8 cellular contexts compared by ENCODE assay signal in the genomic region with DNA sequence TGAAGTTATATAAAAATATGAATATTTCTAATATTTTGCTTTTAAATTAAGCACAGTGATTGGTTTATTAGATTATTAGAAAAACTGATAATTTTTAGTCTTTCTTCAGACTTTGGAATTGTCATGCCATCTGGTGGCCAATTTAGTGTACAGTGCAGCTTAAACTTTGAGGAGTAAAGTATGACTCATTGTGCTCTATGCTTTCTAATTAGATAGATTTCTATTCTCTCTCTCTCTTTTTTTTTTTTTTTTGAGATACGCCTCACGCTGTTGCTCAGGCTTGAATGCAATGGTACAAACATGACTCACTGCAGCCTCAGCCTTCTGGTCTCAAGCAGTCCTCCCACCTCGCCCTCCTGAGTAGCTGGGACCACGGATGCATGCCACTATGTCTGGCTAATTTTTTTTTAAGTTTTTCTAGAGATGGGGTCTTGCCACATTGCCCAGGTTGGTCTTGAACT. TPM values are rescaled to one million over a fixed set of nuclear protein-coding genes. Genes with fewer than 3 reads are reported as not detected.
DNase-seq lines count a peak whose midpoint lies in the region; ATAC-seq and TF ChIP-seq lines count a peak whose summit lies in the region.

No MANE protein-coding gene starts in this region.

- no peak overlapping the region for H3K27ac Mint-ChIP-seq in CD8-positive, alpha-beta T cell

- peaks cover 38% of the 10 kb centered on the region for H3K36me3 Mint-ChIP-seq in CD8-positive, alpha-beta T cell

- peaks cover 11% of the 10 kb centered on the region for H3K36me3 ChIP-seq in CD8-positive, alpha-beta T cell (ENCODE audit: insufficient read depth, low read length)
- peaks cover 14% of the 10 kb centered on the region; the same call in 1 of the 2 replicates for H3K36me3 ChIP-seq in Panc1 (ENCODE audit: control insufficient read depth, insufficient read depth, low read length)
- peaks cover 28% of the 10 kb centered on the region for H3K36me3 ChIP-seq in right atrium auricular region
- H3K36me3 ChIP-seq in spleen, result peaks cover 0 to 73% (median 22%) of the 10 kb centered on the region in 6 donors

- TF ChIP-seq CTCF in CD8-positive, alpha-beta T cell (IDR thresholded peaks at IDR 0.05), result peak; percentile 71
- TF ChIP-seq CTCF in Panc1 (IDR thresholded peaks at IDR 0.05) (peak; percentile 64), right atrium auricular region (IDR thresholded peaks at IDR 0.05) (peak; percentile 52 to 79), spleen (IDR thresholded peaks at IDR 0.05 in 8 of 11, conservative IDR thresholded peaks at IDR 0.05 in 3 of 11) (peak; percentile 39 to 76 (median 67))

- BruUV-seq in Panc1 (replicated peaks; lab: Mats Ljungman, UMichigan), result no TSS peak

- no peaks in the 10 kb centered on the region for H3K27me3 ChIP-seq in CD8-positive, alpha-beta T cell (ENCODE audit: insufficient read depth, low read length)
- H3K27me3 ChIP-seq in Panc1 (ENCODE audit: control insufficient read depth, insufficient read depth, low read length), result no peaks in the 10 kb centered on the region
- H3K27me3 ChIP-seq in right atrium auricular region, result no peaks in the 10 kb centered on the region
- no peaks in the 10 kb centered on the region for H3K27me3 ChIP-seq in spleen (replicated peaks in 1 of 7)

- POLR2A ChIA-PET in CD8-positive, alpha-beta T cell (lab: Charles Lee), result interaction anchor here (0.6 to 1.2 kb wide), 3 partner anchors 10 to 888 kb away, joined by 3 read pairs; no protein-coding TSS in a partner anchor
- POLR2A ChIA-PET in Panc1 (lab: Charles Lee), result interaction anchor here (0.7 kb wide), 1 partner anchor 693 kb away, joined by 10 read pairs; no protein-coding TSS in a partner anchor

- no peaks in the 10 kb centered on the region for H3K4me1 ChIP-seq in CD8-positive, alpha-beta T cell (ENCODE audit: insufficient read depth, low read length)
- H3K4me1 ChIP-seq in Panc1 (ENCODE audit: control insufficient read depth, insufficient read depth, low read length) (no peaks in the 10 kb centered on the region), right atrium auricular region (no peaks in the 10 kb centered on the region), spleen (peaks cover 0 to 14% (median 0%) of the 10 kb centered on the region in 6 donors)

- H3K4me3 ChIP-seq in CD8-positive, alpha-beta T cell (ENCODE audit: low read depth, low read length), result no peak overlapping the region
- H3K4me3 ChIP-seq in Panc1 (ENCODE audit: low read depth in 2 of 2, low read length in 2 of 2), result no peak overlapping the region
- no peak overlapping the region for H3K4me3 ChIP-seq in right atrium auricular region
- H3K4me3 ChIP-seq in spleen, result no peak overlapping the region

- H3K9me3 ChIP-seq in CD8-positive, alpha-beta T cell (ENCODE audit: low read length), result no peaks in the 10 kb centered on the region
- no peaks in the 10 kb centered on the region for H3K9me3 ChIP-seq in Panc1 (ENCODE audit: control insufficient read depth, insufficient read depth, low read depth, low read length)
- H3K9me3 ChIP-seq in right atrium auricular region, result no peaks in the 10 kb centered on the region
- H3K9me3 ChIP-seq in spleen, result no peaks in the 10 kb centered on the region

- intact Hi-C loops in CD8-positive, alpha-beta T cell (cut with DNase I, micrococcal nuclease), result loop anchor here (1.0 to 10.0 kb wide), 6 partner anchors 78 to 526 kb away; a partner anchor contains a TSS
- intact Hi-C loops in Panc1 (cut with micrococcal nuclease; ENCODE audit: unreplicated experiment) (no loop called here), spleen (cut with DNase I; ENCODE audit: low total_unique reads) (no loop called here), posterior vena cava (cut with DNase I) (no loop called here)

- 43 to 55% (median 52%) methylated on average over 4 of the region's 4 CpGs for WGBS in spleen, 5 donors

- no peak for TF ChIP-seq POLR2A in spleen (IDR thresholded peaks at IDR 0.05)

- DNase-seq in CD8-positive, alpha-beta T cell, result peak in 3 of 7 experiments; percentile 12 to 50 (median 15)
- peak; percentile 77 for DNase-seq in H4 (ENCODE audit: low spot score)
- DNase-seq in Panc1 (ENCODE audit: low read depth, low spot score), result peak; percentile 13
- peak; percentile 96 for DNase-seq in amniotic epithelial cell (ENCODE audit: low read depth)
- no peak for DNase-seq in right atrium auricular region (ENCODE audit: low spot score)
- no peak for DNase-seq in spleen
- DNase-seq in NCI-H526 treated with DMSO at 0.1 percent for 48 hours (lab: John Stamatoyannopoulos, UW), result no peak
- DNase-seq in posterior vena cava (ENCODE audit: low spot score), result no peak

- in situ Hi-C loops in Panc1 (cut with HindIII; ENCODE audit: low pct_unique_long_range_greater_than_20kb, low sequenced_read_pairs), result no loop called here

- H3K4me3 Mint-ChIP-seq in CD8-positive, alpha-beta T cell, result no peak overlapping the region

- H3K27ac ChIP-seq in CD8-positive, alpha-beta T cell (ENCODE audit: low read depth, low read length), result no peak overlapping the region
- no peak overlapping the region for H3K27ac ChIP-seq in Panc1 (ENCODE audit: low read length)
- no peak overlapping the region for H3K27ac ChIP-seq in right atrium auricular region
- H3K27ac ChIP-seq in spleen, result no peak overlapping the region

- H3K9me3 Mint-ChIP-seq in CD8-positive, alpha-beta T cell, result no peaks in the 10 kb centered on the region

- CTCF ChIA-PET in CD8-positive, alpha-beta T cell (lab: Charles Lee), result interaction anchor here (0.6 to 1.7 kb wide), 10 partner anchors 9 to 892 kb away, joined by 3 to 13 read pairs (median 4); no protein-coding TSS in a partner anchor
- CTCF ChIA-PET in Panc1 (lab: Charles Lee), result interaction anchor here (0.6 to 0.7 kb wide), 6 partner anchors 11 to 892 kb away, joined by 3 to 8 read pairs (median 4); no protein-coding TSS in a partner anchor

- no peaks in the 10 kb centered on the region for H3K27me3 Mint-ChIP-seq in CD8-positive, alpha-beta T cell (ENCODE audit: low read depth)

- H3K4me1 Mint-ChIP-seq in CD8-positive, alpha-beta T cell (ENCODE audit: low read depth), result peaks cover 2% of the 10 kb centered on the region

- peak; percentile 86 for ATAC-seq in CD8-positive, alpha-beta T cell
- ATAC-seq in Panc1, result peak; percentile 60; the same call in 1 of the 2 replicates

RNA-seq across cellular contexts. Expression of a gene that starts 42.1 kb away (rescaled TPM):
- 1 to 10 TPM in 1 of 2 experiments, not detected in 1; 1.2 TPM for total RNA-seq in CD8-positive, alpha-beta T cell
- total RNA-seq in H4 (2014; rRNA removed; shearing (Covaris generic)), result not detected in 2 replicates
- total RNA-seq in Panc1 (2021; ENCODE audit: unreplicated experiment) (not detected), right atrium auricular region (1 to 10 TPM in 1 of 2 donors, not detected in 1; 1.4 TPM), spleen (1 to 10 TPM in 6 of 7 donors, not detected in 1; 2.3 to 5.4 (median 3.3) TPM), posterior vena cava (1 to 10 TPM; 3.3 to 6.9 TPM)
- not detected for polyA plus RNA-seq in Panc1 (2012; ENCODE audit: insufficient read length)
- polyA plus RNA-seq in spleen, result under 1 TPM; 0.19 to 0.43 (median 0.24) TPM

RNA-seq across cellular contexts. Expression of a gene that starts 50.6 kb away (rescaled TPM):
- 10 to 100 TPM; 20.2 to 21.0 TPM for total RNA-seq in CD8-positive, alpha-beta T cell
- 17.3 and 25.0 TPM in 2 replicates for total RNA-seq in H4 (2014; rRNA removed; shearing (Covaris generic))
- 41.4 TPM for total RNA-seq in Panc1 (2021; ENCODE audit: unreplicated experiment)
- 18.0 TPM for polyA plus RNA-seq in Panc1 (2012; ENCODE audit: insufficient read length)
- total RNA-seq in right atrium auricular region, result 10 to 100 TPM; 26.3 to 30.8 TPM
- 10 to 100 TPM; 43.2 to 65.7 (median 54.8) TPM for total RNA-seq in spleen
- polyA plus RNA-seq in spleen, result 10 to 100 TPM in 1 of 3 donors, 1 to 10 TPM in 2; 7.4 to 11.8 (median 7.7) TPM
- total RNA-seq in posterior vena cava, result 10 to 100 TPM; 64.1 to 75.4 TPM

Comparison
In these comparisons a context has a peak if more than half of its experiments do, and no peak if none do; other contexts are left out.
1. DNase-seq: peak in H4 (single experiment), Panc1 (single experiment) and amniotic epithelial cell (single experiment); none in right atrium auricular region (single experiment), spleen (single experiment), NCI-H526 treated with DMSO at 0.1 percent for 48 hours (single experiment) and posterior vena cava (single experiment).
2. intact Hi-C loops: an anchor here in CD8-positive, alpha-beta T cell (1.0 to 10.0 kb wide); none called in Panc1, spleen and posterior vena cava.
3. Peak in every context shown above with its lines, with median percentiles within 50 percentile points of each other: CTCF ChIP-seq.